In the genomic region with DNA sequence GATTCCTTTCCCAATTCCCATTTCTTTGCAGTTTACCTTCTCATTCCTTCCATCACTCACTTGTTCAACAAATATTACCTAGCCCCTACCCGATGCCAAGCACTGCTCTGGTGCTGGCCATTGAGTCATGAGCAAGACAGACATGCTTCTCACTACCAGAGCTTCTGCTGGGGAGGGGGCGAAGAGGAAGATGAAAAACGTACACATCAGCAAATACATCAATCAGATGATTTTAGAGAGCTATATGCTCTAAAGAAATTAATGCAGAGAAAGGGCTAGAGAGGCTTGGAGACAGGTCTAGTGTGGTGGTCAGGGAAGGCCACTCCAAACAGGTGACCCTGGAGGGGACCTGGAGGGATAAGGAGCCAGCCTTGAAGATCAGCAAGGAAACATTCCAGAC, we compare ENCODE assay signal across 2 cellular contexts.
TF ChIP-seq lines count a peak whose summit lies in the region.

No MANE protein-coding gene starts in this region.

TF ChIP-seq in HepG2, 621 proteins besides CTCF, POLR2A, EP300 and RAD21:
- peak; percentile 58 to 76 for TF ChIP-seq MAFK (conservative IDR thresholded peaks at IDR 0.05 in 1 of 2, IDR thresholded peaks at IDR 0.05 in 1 of 2; ENCODE audit: low read length in 2 of 2)
- peak; percentile 51 for TF ChIP-seq MAFF (IDR thresholded peaks at IDR 0.05; ENCODE audit: low read depth, low read length)
- no peak for TF ChIP-seq REPIN1 (CRISPR knock-in tag; IDR thresholded peaks at IDR 0.05; ENCODE audit: borderline replicate concordance, low read depth)

TF ChIP-seq in IMR-90, 13 proteins besides CTCF, POLR2A, EP300 and RAD21:
- TF ChIP-seq MAFK (IDR thresholded peaks at IDR 0.05; ENCODE audit: low read depth, low read length) (peak; percentile 53), MAZ (IDR thresholded peaks at IDR 0.05; ENCODE audit: borderline replicate concordance, low read depth, low read length) (no peak)
